19 cellular contexts compared by ENCODE assay signal in the genomic region with DNA sequence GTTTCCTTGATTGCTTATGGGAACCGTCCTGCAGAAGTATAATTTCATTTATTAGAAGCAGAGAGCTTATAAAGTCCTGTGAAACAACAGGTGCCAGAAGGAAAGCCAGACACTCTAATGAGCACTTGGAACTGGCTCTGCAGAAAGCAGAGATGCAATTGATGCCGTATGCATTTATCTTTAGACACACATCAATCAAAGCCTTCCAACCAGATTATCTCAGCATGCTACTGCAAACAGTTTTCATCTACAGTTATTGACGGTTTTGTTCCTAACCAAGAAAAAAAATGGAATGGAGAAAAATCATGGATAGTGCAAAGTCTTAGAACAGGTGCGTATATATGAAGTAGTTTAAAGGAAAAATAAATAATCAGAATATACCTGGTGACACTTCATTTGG.
A peak's percentile ranks its signal among the peaks of the same experiment; 100 is the strongest.
DNase-seq lines count a peak whose midpoint lies in the region; ATAC-seq, FAIRE-seq and TF ChIP-seq lines count a peak whose summit lies in the region.
"Had no signal": no experiment of that assay in that cellular context is flagged by ENCODE, and none has a peak within 500 bp of the region (broad histone marks: within the 10 kb centered on the region; RNA-seq: fewer than 3 reads in every experiment).

No MANE protein-coding gene starts in this region.

- POLR2A ChIA-PET in A549 (lab: Yijun Ruan, JAX) (no interaction called here), HEK293T (lab: Yijun Ruan, JAX) (no interaction called here)

- intact Hi-C loops in dorsolateral prefrontal cortex (cut with DNase I) = no loop called here

- no peak overlapping the region for H3K27ac ChIP-seq in A549
- H3K27ac ChIP-seq in dorsolateral prefrontal cortex = no peak overlapping the region
- H3K27ac ChIP-seq: BLaER1 treated with 17β-estradiol and CSF1 and Interleukin-3, amounts not matched to agents 10 nM and 100 nM had no signal

- no peaks in the 10 kb centered on the region for H3K4me1 ChIP-seq in A549
- H3K4me1 ChIP-seq: BLaER1 treated with 17β-estradiol and CSF1 and Interleukin-3, amounts not matched to agents 10 nM and 100 nM had no signal

- no peak for TF ChIP-seq EP300 in A549 (IDR thresholded peaks at IDR 0.05)

- WGBS in A549 (ENCODE audit: missing lambda C conversion rate) = 36% methylated on average over 4 of the region's 4 CpGs

- CTCF ChIA-PET in A549 (lab: Yijun Ruan, JAX) (interaction anchor here (0.6 to 1.7 kb wide), 2 partner anchors 32 to 228 kb away, joined by 3 to 5 read pairs; no protein-coding TSS in a partner anchor), HEK293T (lab: Yijun Ruan, JAX) (no interaction called here)

- H3K27me3 ChIP-seq in dorsolateral prefrontal cortex = no peaks in the 10 kb centered on the region
- H3K27me3 ChIP-seq: BLaER1 treated with 17β-estradiol and CSF1 and Interleukin-3, amounts not matched to agents 10 nM and 100 nM had no signal

- ATAC-seq in A549 = no peak
- no peak for ATAC-seq in HG02678 (IDR thresholded peaks at IDR 0.05; ENCODE audit: unreplicated experiment)
- ATAC-seq: GM12878 had no signal

- H3K4me2 ChIP-seq in A549 = no peak overlapping the region
- H3K4me2 ChIP-seq: BLaER1 treated with 17β-estradiol and CSF1 and Interleukin-3, amounts not matched to agents 10 nM and 100 nM had no signal

- TF ChIP-seq RAD21 in A549 (conservative IDR thresholded peaks at IDR 0.05 in 1 of 2, IDR thresholded peaks at IDR 0.05 in 1 of 2) = no peak

- peaks cover 5% of the 10 kb centered on the region; the same call in 2 of the 3 replicates for H3K9me3 ChIP-seq in A549

- H3K4me3 ChIP-seq in A549 (no peak overlapping the region), dorsolateral prefrontal cortex (no peak overlapping the region)
- H3K4me3 ChIP-seq: BLaER1 treated with 17β-estradiol and CSF1 and Interleukin-3, amounts not matched to agents 10 nM and 100 nM; GM12878 had no signal

- no peak for TF ChIP-seq CTCF in A549 (IDR thresholded peaks at IDR 0.05)
- TF ChIP-seq CTCF in dorsolateral prefrontal cortex (IDR thresholded peaks at IDR 0.05 in 54 of 56, conservative IDR thresholded peaks at IDR 0.05 in 2 of 56; ENCODE audit: low read depth in 1 of 56, partially characterized antibody in 56 of 56) = no peak

- DNase-seq in A549 (ENCODE audit: low read depth in 1 of 2, low spot score in 1 of 2) (no peak), HEK293T (ENCODE audit: extremely low spot score) (no peak), NCI-H146 treated with DMSO at 0.1 percent for 48 hours (lab: John Stamatoyannopoulos, UW; ENCODE audit: unreplicated experiment) (peak; percentile 98), myocyte (ENCODE audit: low read depth) (peak; percentile 17), dorsolateral prefrontal cortex (no peak), NCI-H82 (lab: John Stamatoyannopoulos, UW) (no peak)
- DNase-seq: 8988T; ACHN; CD4-positive, CD25-positive, alpha-beta regulatory T cell; DMS79; GOT3; H9; HFFc6; IMR-90; KG1 had no signal

- peak; percentile 76 for FAIRE-seq in A549 (lab: Jason Lieb, UNC)
- FAIRE-seq: GM12878, GM18507 had no signal

- no peak for TF ChIP-seq POLR2A in A549 (IDR thresholded peaks at IDR 0.05; ENCODE audit: low read length)

TF ChIP-seq in A549, 52 proteins besides CTCF, POLR2A, EP300 and RAD21:
- TF ChIP-seq HOXB13 (CRISPR knock-in tag; IDR thresholded peaks at IDR 0.05; ENCODE audit: low read depth) (no peak), PBX3 (IDR thresholded peaks at IDR 0.05) (no peak), HDAC2 (IDR thresholded peaks at IDR 0.05) (no peak), TP53 (CRISPR knock-in tag; IDR thresholded peaks at IDR 0.05) (no peak), PHF8 (IDR thresholded peaks at IDR 0.05; ENCODE audit: borderline replicate concordance, low read depth) (no peak), REST (IDR thresholded peaks at IDR 0.05) (no peak), RFX5 (IDR thresholded peaks at IDR 0.05) (no peak), ZSCAN20 (CRISPR knock-in tag; IDR thresholded peaks at IDR 0.05) (no peak)
- TF ChIP-seq, protein P1, sequence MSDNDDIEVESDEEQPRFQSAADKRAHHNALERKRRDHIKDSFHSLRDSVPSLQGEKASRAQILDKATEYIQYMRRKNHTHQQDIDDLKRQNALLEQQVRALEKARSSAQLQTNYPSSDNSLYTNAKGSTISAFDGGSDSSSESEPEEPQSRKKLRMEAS (IDR thresholded peaks at IDR 0.05) = no peak

TF ChIP-seq in HEK293T, 16 proteins besides CTCF, POLR2A, EP300 and RAD21:
- TF ChIP-seq SP1 (IDR thresholded peaks at IDR 0.05) = no peak
- 0 out of 2 replicates have a peak, but pooled peaks have one; percentile 10 for TF ChIP-seq PKNOX1 (IDR thresholded peaks at IDR 0.05)

Comparison
In these comparisons a context has a peak if more than half of its experiments do, and no peak if none do; other contexts are left out.
1. DNase-seq: peak in NCI-H146 treated with DMSO at 0.1 percent for 48 hours (single experiment) and myocyte (single experiment); none in A549 (0 of 2), HEK293T (single experiment), dorsolateral prefrontal cortex (0 of 10) and NCI-H82 (single experiment).